In genomic region chr19:8127311-8127710, GRCh38 we compare ENCODE assay signal across 1 cellular context.
TF ChIP-seq lines count a peak whose summit lies in the region.

No MANE protein-coding gene starts in this region.

TF ChIP-seq in GM23338, 12 proteins besides CTCF, POLR2A, EP300 and RAD21 (continued from another document):
- TF ChIP-seq ZNF462 (CRISPR knock-in tag; IDR thresholded peaks at IDR 0.05), result no peak
- TF ChIP-seq POLR2AphosphoS5 (IDR thresholded peaks at IDR 0.05; ENCODE audit: low read depth), result no peak
- TF ChIP-seq EZH2 (IDR thresholded peaks at IDR 0.05; ENCODE audit: low read depth, unreplicated experiment), result no peak
- no peak for TF ChIP-seq ETS1 (IDR thresholded peaks at IDR 0.05)
